ENCODE assay signal across 28 cellular contexts in the genomic region with DNA sequence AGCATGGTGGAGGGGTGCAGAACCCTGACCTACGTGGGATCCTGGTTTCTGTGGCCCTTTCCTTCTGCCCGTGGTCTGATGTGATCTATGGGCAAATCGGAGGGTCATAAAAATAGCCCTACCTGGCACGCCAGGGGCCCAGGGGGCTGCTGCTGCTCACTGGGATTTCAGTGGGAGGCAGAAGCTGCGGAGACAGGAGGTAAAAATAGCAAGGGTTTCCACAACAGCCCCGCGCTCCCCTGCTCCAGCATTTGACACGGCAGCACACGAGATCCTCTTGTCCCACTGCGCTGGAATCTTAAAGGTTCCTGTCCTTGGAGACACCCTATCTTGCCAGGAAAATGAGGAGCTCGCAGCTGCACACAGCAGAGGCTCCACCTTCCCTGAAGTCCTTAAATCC.
"Had no signal": no experiment of that assay in that cellular context is flagged by ENCODE, and none has a peak within 500 bp of the region (broad histone marks: within the 10 kb centered on the region; RNA-seq: fewer than 3 reads in every experiment).

No MANE protein-coding gene starts in this region.

- H3K4me1 ChIP-seq: ascending aorta, breast epithelium had no signal

- H3K36me3 ChIP-seq: ascending aorta, breast epithelium had no signal

- H3K9me3 ChIP-seq: ascending aorta, breast epithelium had no signal

- H3K4me3 ChIP-seq: ascending aorta, breast epithelium had no signal

- H3K27ac ChIP-seq: ascending aorta, breast epithelium, VCaP had no signal

- DNase-seq: activated B cell treated with CpG ODN at 0.5 μM for 24 hours; activated CD4-positive, alpha-beta memory T cell treated with anti-CD3 and anti-CD28 coated beads, Interleukin-2, amount 10 ng/mL, durations not matched to agents 7 days and 5 days; activated CD4-positive, alpha-beta T cell treated with anti-CD3 and anti-CD28 coated beads for 48 hours; activated CD4-positive, alpha-beta T cell treated with anti-CD3 and anti-CD28 coated beads, Interleukin-2, amount 10 ng/mL, durations not matched to agents 7 days and 5 days; activated CD4-positive, alpha-beta T cell treated with anti-CD3 and anti-CD28 coated beads, Interleukin-2, amount 50 U/mL, for 48 hours; activated CD4-positive, CD25-positive, alpha-beta regulatory T cell treated with anti-CD3 and anti-CD28 coated beads, Interleukin-2, amount 50 U/mL, for 72 hours; activated CD8-positive, alpha-beta memory T cell treated with anti-CD3 and anti-CD28 coated beads for 24 hours; activated CD8-positive, alpha-beta memory T cell treated with anti-CD3 and anti-CD28 coated beads, Interleukin-2, amount 10 ng/mL, durations not matched to agents 7 days and 5 days; activated CD8-positive, alpha-beta memory T cell treated with anti-CD3 and anti-CD28 coated beads, Interleukin-2, amount 50 U/mL, for 48 hours; activated CD8-positive, alpha-beta T cell treated with anti-CD3 and anti-CD28 coated beads, Interleukin-2, amount 10 ng/mL, durations not matched to agents 7 days and 5 days; activated effector memory CD4-positive, alpha-beta T cell treated with Interleukin-2 at 50 U/mL for 16 hours; activated gamma-delta T cell; activated naive CD4-positive, alpha-beta T cell treated with anti-CD3 and anti-CD28 coated beads, Interleukin-2, amount 10 ng/mL, durations not matched to agents 7 days and 5 days; activated naive CD4-positive, alpha-beta T cell treated with Interleukin-2 at 50 U/mL for 16 hours; activated naive CD8-positive, alpha-beta T cell treated with anti-CD3 and anti-CD28 coated beads, Interleukin-2, amount 10 ng/mL, durations not matched to agents 7 days and 5 days; activated naive CD8-positive, alpha-beta T cell treated with anti-CD3 and anti-CD28 coated beads, Interleukin-2, amount 50 U/mL, for 24 hours; activated T-cell treated with anti-CD3 and anti-CD28 coated beads, Interleukin-2, amount 50 U/mL, for 24 hours; activated T-cell treated with anti-CD3 and anti-CD28 coated beads, Interleukin-2, amount 50 U/mL, for 48 hours; amygdala; anterior cingulate cortex; cerebellar nuclear complex; SW 1271; T-helper 1 cell; T-helper 2 cell; T-helper 9 cell had no signal

- H3K27me3 ChIP-seq: ascending aorta had no signal

- ATAC-seq: activated CD8-positive, alpha-beta memory T cell treated with anti-CD3 and anti-CD28 coated beads, Interleukin-2, amount 10 ng/mL, durations not matched to agents 7 days and 5 days; activated CD8-positive, alpha-beta T cell treated with anti-CD3 and anti-CD28 coated beads, Interleukin-2, amount 10 ng/mL, durations not matched to agents 7 days and 5 days; activated naive CD8-positive, alpha-beta T cell treated with anti-CD3 and anti-CD28 coated beads, Interleukin-2, amount 50 U/mL, for 24 hours had no signal
